27 cellular contexts compared by ENCODE assay signal in genomic region chr16:6211644-6212043, GRCh38.
"Had no signal": no experiment of that assay in that cellular context is flagged by ENCODE, and none has a peak within 500 bp of the region (broad histone marks: within the 10 kb centered on the region; RNA-seq: fewer than 3 reads in every experiment).

No MANE protein-coding gene starts in this region.

- DNase-seq: stimulated activated CD4-positive, alpha-beta T cell treated with anti-CD3 and anti-CD28 coated beads, Interleukin-2, amount 100 ng/mL, for 48 hours; stimulated activated CD4-positive, alpha-beta T cell treated with anti-CD3 and anti-CD28 coated beads, Interleukin-4, amount 100 ng/mL, for 1 hour; stimulated activated CD4-positive, alpha-beta T cell treated with anti-CD3 and anti-CD28 coated beads, Interleukin-4, amount 100 ng/mL, for 24 hours; stimulated activated CD4-positive, alpha-beta T cell treated with anti-CD3 and anti-CD28 coated beads, Interleukin-4, amount 100 ng/mL, for 4 hours; stimulated activated CD8-positive, alpha-beta memory T cell treated with anti-CD3 and anti-CD28 coated beads, Interleukin-4, amount 100 ng/mL, for 48 hours; stimulated activated naive B cell treated with anti-CD40 and anti-IgM and Interleukin-4, amounts not matched to agents 10 μg/mL and 1 μg/mL and 100 μg/mL, for 72 hours; stimulated activated naive CD4-positive, alpha-beta T cell; stimulated activated naive CD4-positive, alpha-beta T cell treated with Interleukin-2 at 50 U/mL for 16 hours; stimulated activated naive CD8-positive, alpha-beta T cell treated with anti-CD3 and anti-CD28 coated beads, Interleukin-15, amount 100 ng/mL, for 72 hours; stimulated activated naive CD8-positive, alpha-beta T cell treated with anti-CD3 and anti-CD28 coated beads, Interleukin-15, Interleukin-2, amounts not matched to agents 100 U/mL and 50 U/mL, for 24 hours; stomach; substantia nigra; testis; thyroid gland; tibial artery; transverse colon; trophoblast cell; upper lobe of left lung; upper lobe of right lung; uterus had no signal

- H3K4me3 ChIP-seq: stomach, suprapubic skin, testis, thoracic aorta, thyroid gland, tibial artery, tibial nerve, transverse colon, upper lobe of left lung, upper lobe of right lung, uterus, vagina had no signal

- H3K27ac ChIP-seq: stomach, suprapubic skin, testis, thoracic aorta, thyroid gland, tibial artery, tibial nerve, transverse colon, upper lobe of left lung, upper lobe of right lung, uterus, vagina had no signal

- H3K27me3 ChIP-seq: stomach, suprapubic skin, testis, thyroid gland, tibial artery, tibial nerve, transverse colon, upper lobe of left lung, upper lobe of right lung, uterus, vagina had no signal

- H3K4me1 ChIP-seq: stomach, suprapubic skin, testis, thyroid gland, tibial artery, upper lobe of left lung, upper lobe of right lung, uterus, vagina had no signal

- H3K9me3 ChIP-seq: suprapubic skin, testis, thoracic aorta, thyroid gland, tibial artery, tibial nerve, transverse colon, upper lobe of left lung, upper lobe of right lung, uterus, vagina had no signal

- ATAC-seq: stimulated activated effector memory CD8-positive, alpha-beta T cell treated with anti-CD3 and anti-CD28 coated beads, Interleukin-12 subunit alpha, Interleukin-12 subunit beta, amount 100 ng/mL, for 72 hours; stimulated activated memory B cell treated with anti-CD40 and anti-IgM and Interleukin-4, amounts not matched to agents 10 μg/mL and 1 μg/mL and 100 μg/mL, for 72 hours; stimulated activated naive B cell treated with anti-CD40 and anti-IgM and Interleukin-4, amounts not matched to agents 10 μg/mL and 1 μg/mL and 100 μg/mL, for 72 hours; stimulated activated naive CD8-positive, alpha-beta T cell treated with anti-CD3 and anti-CD28 coated beads, Interleukin-15, amount 100 ng/mL, for 72 hours; stimulated activated naive CD8-positive, alpha-beta T cell treated with anti-CD3 and anti-CD28 coated beads, Interleukin-15, Interleukin-2, amounts not matched to agents 100 U/mL and 50 U/mL, for 24 hours; upper lobe of right lung had no signal

- H3K36me3 ChIP-seq: stomach, suprapubic skin, thoracic aorta, thyroid gland, tibial artery, tibial nerve, transverse colon, upper lobe of left lung, upper lobe of right lung, uterus, vagina had no signal

- FAIRE-seq: urothelium cell line had no signal
